Comparison of ENCODE assay signal across 8 cellular contexts in genomic region chr16:83781-84615, GRCh38. TPM values are rescaled to one million over a fixed set of nuclear protein-coding genes. Genes with fewer than 3 reads are reported as not detected.
DNase-seq lines count a peak whose midpoint lies in the region; ATAC-seq, FAIRE-seq and TF ChIP-seq lines count a peak whose summit lies in the region.

No MANE protein-coding gene starts in this region.

- peak overlapping the region; percentile 28 to 34 for H3K27ac ChIP-seq in kidney (ENCODE audit: low read depth in 2 of 2, low read length in 2 of 2)

- intact Hi-C loops in activated T-helper 1 cell treated with anti-CD3 and anti-CD28 coated beads, Interleukin-12 subunit alpha, Interleukin-12 subunit beta, Interleukin-2, Interleukin-4 antibody, amounts not matched to agents 30 ng/mL and 10 ng/mL and 1 ng/mL, durations not matched to agents 14 hours and 24 hours and 36 hours (cut with micrococcal nuclease) = loop anchor here (2.0 kb wide), 1 partner anchor 31 kb away; the partner anchor contains the start of genes POLR3K and SNRNP25
- intact Hi-C loops in kidney (cut with DNase I) = no loop called here

- H3K4me3 Mint-ChIP-seq in activated T-helper 1 cell treated with anti-CD3 and anti-CD28 coated beads, Interleukin-12 subunit alpha, Interleukin-12 subunit beta, Interleukin-2, Interleukin-4 antibody, amounts not matched to agents 30 ng/mL and 10 ng/mL and 1 ng/mL, durations not matched to agents 14 hours and 24 hours and 36 hours = peak overlapping the region; percentile 58

- peaks cover 0 to 18% of the 10 kb centered on the region in 2 donors for H3K4me1 ChIP-seq in kidney (ENCODE audit: control insufficient read depth in 1 of 2, insufficient read depth in 1 of 2, low read depth in 1 of 2, low read length in 2 of 2)

- peak; percentile 62 for DNase-seq in A172 (ENCODE audit: low spot score)
- DNase-seq in activated T-helper 1 cell treated with anti-CD3 and anti-CD28 coated beads, Interleukin-12 subunit alpha, Interleukin-12 subunit beta, Interleukin-2, Interleukin-4 antibody, amounts not matched to agents 30 ng/mL and 10 ng/mL and 1 ng/mL, durations not matched to agents 14 hours and 24 hours and 36 hours (ENCODE audit: low spot score) = no peak
- DNase-seq in kidney = no peak
- no peak for DNase-seq in D341Med (ENCODE audit: low spot score)
- no peak for DNase-seq in GF-D8 (lab: John Stamatoyannopoulos, UW)
- DNase-seq in Kasumi-1 (lab: John Stamatoyannopoulos, UW) = no peak

- H3K4me1 Mint-ChIP-seq in activated T-helper 1 cell treated with anti-CD3 and anti-CD28 coated beads, Interleukin-12 subunit alpha, Interleukin-12 subunit beta, Interleukin-2, Interleukin-4 antibody, amounts not matched to agents 30 ng/mL and 10 ng/mL and 1 ng/mL, durations not matched to agents 14 hours and 24 hours and 36 hours (ENCODE audit: low read depth) = peaks cover 29% of the 10 kb centered on the region

- H3K36me3 Mint-ChIP-seq in activated T-helper 1 cell treated with anti-CD3 and anti-CD28 coated beads, Interleukin-12 subunit alpha, Interleukin-12 subunit beta, Interleukin-2, Interleukin-4 antibody, amounts not matched to agents 30 ng/mL and 10 ng/mL and 1 ng/mL, durations not matched to agents 14 hours and 24 hours and 36 hours (ENCODE audit: low read depth) = peaks cover 15% of the 10 kb centered on the region

- no peaks in the 10 kb centered on the region for H3K9me3 Mint-ChIP-seq in activated T-helper 1 cell treated with anti-CD3 and anti-CD28 coated beads, Interleukin-12 subunit alpha, Interleukin-12 subunit beta, Interleukin-2, Interleukin-4 antibody, amounts not matched to agents 30 ng/mL and 10 ng/mL and 1 ng/mL, durations not matched to agents 14 hours and 24 hours and 36 hours

- no peaks in the 10 kb centered on the region for H3K9me3 ChIP-seq in kidney (ENCODE audit: control insufficient read depth in 1 of 2, low read length in 2 of 2)

- H3K36me3 ChIP-seq in kidney (ENCODE audit: control insufficient read depth in 1 of 2, insufficient read depth in 2 of 2, low read length in 2 of 2) = peaks cover 6 to 13% of the 10 kb centered on the region in 2 donors

- ATAC-seq in HG02885 (IDR thresholded peaks at IDR 0.05; ENCODE audit: poor library complexity, unreplicated experiment) = peak; percentile 7
- ATAC-seq in HG03457 (IDR thresholded peaks at IDR 0.05; ENCODE audit: unreplicated experiment) = no peak

- no peak overlapping the region for H3K9ac ChIP-seq in kidney (ENCODE audit: low read length in 2 of 2)

- TF ChIP-seq CTCF in kidney (IDR thresholded peaks at IDR 0.05; ENCODE audit: borderline replicate concordance, extremely low read depth, insufficient read depth) = no peak

- H3K27me3 Mint-ChIP-seq in activated T-helper 1 cell treated with anti-CD3 and anti-CD28 coated beads, Interleukin-12 subunit alpha, Interleukin-12 subunit beta, Interleukin-2, Interleukin-4 antibody, amounts not matched to agents 30 ng/mL and 10 ng/mL and 1 ng/mL, durations not matched to agents 14 hours and 24 hours and 36 hours (ENCODE audit: insufficient read depth) = no peaks in the 10 kb centered on the region

- no peak for FAIRE-seq in kidney (lab: Jason Lieb, UNC)

- H3K27ac Mint-ChIP-seq in activated T-helper 1 cell treated with anti-CD3 and anti-CD28 coated beads, Interleukin-12 subunit alpha, Interleukin-12 subunit beta, Interleukin-2, Interleukin-4 antibody, amounts not matched to agents 30 ng/mL and 10 ng/mL and 1 ng/mL, durations not matched to agents 14 hours and 24 hours and 36 hours = peak overlapping the region; percentile 94

- H3K4me3 ChIP-seq in kidney (ENCODE audit: low read length in 2 of 2) = no peak overlapping the region

RNA-seq across cellular contexts. Expression of gene MPG, which starts 6.0 kb away (rescaled TPM):
- 144 TPM in 2 replicates for total RNA-seq in A172 (2014; rRNA removed; shearing (Covaris generic))
- total RNA-seq in activated T-helper 1 cell treated with anti-CD3 and anti-CD28 coated beads, Interleukin-12 subunit alpha, Interleukin-12 subunit beta, Interleukin-2, Interleukin-4 antibody, amounts not matched to agents 30 ng/mL and 10 ng/mL and 1 ng/mL, durations not matched to agents 14 hours and 24 hours and 36 hours = 73.9 and 77.5 TPM in 2 replicates
- total RNA-seq in kidney = 40.8 TPM
- polyA plus RNA-seq in kidney (ENCODE audit: insufficient read depth, low read depth, low replicate concordance) = 54.3 TPM

RNA-seq across cellular contexts. Expression of gene RHBDF1, which starts 11.6 kb away (rescaled TPM):
- total RNA-seq in A172 (2014; rRNA removed; shearing (Covaris generic)) = 39.3 and 43.7 TPM in 2 replicates
- 0.52 and 0.96 TPM in 2 replicates for total RNA-seq in activated T-helper 1 cell treated with anti-CD3 and anti-CD28 coated beads, Interleukin-12 subunit alpha, Interleukin-12 subunit beta, Interleukin-2, Interleukin-4 antibody, amounts not matched to agents 30 ng/mL and 10 ng/mL and 1 ng/mL, durations not matched to agents 14 hours and 24 hours and 36 hours
- 33.1 TPM for total RNA-seq in kidney
- 12.0 TPM for polyA plus RNA-seq in kidney (ENCODE audit: insufficient read depth, low read depth, low replicate concordance)

RNA-seq across cellular contexts. Expression of gene SNRNP25, which starts 30.4 kb away (rescaled TPM):
- 70.8 and 84.5 TPM in 2 replicates for total RNA-seq in A172 (2014; rRNA removed; shearing (Covaris generic))
- 98.9 and 101 TPM in 2 replicates for total RNA-seq in activated T-helper 1 cell treated with anti-CD3 and anti-CD28 coated beads, Interleukin-12 subunit alpha, Interleukin-12 subunit beta, Interleukin-2, Interleukin-4 antibody, amounts not matched to agents 30 ng/mL and 10 ng/mL and 1 ng/mL, durations not matched to agents 14 hours and 24 hours and 36 hours
- total RNA-seq in kidney = 14.7 TPM
- 60.3 TPM for polyA plus RNA-seq in kidney (ENCODE audit: insufficient read depth, low read depth, low replicate concordance)

RNA-seq across cellular contexts. Expression of gene POLR3K, which starts 30.6 kb away (rescaled TPM):
- 11.7 and 15.9 TPM in 2 replicates for total RNA-seq in A172 (2014; rRNA removed; shearing (Covaris generic))
- total RNA-seq in activated T-helper 1 cell treated with anti-CD3 and anti-CD28 coated beads, Interleukin-12 subunit alpha, Interleukin-12 subunit beta, Interleukin-2, Interleukin-4 antibody, amounts not matched to agents 30 ng/mL and 10 ng/mL and 1 ng/mL, durations not matched to agents 14 hours and 24 hours and 36 hours = 90.6 and 91.3 TPM in 2 replicates
- 8.8 TPM for total RNA-seq in kidney
- 18.5 TPM for polyA plus RNA-seq in kidney (ENCODE audit: insufficient read depth, low read depth, low replicate concordance)

RNA-seq across cellular contexts. Expression of gene NPRL3, which starts 54.5 kb away (rescaled TPM):
- total RNA-seq in A172 (2014; rRNA removed; shearing (Covaris generic)) = 7.3 TPM in 2 replicates
- total RNA-seq in activated T-helper 1 cell treated with anti-CD3 and anti-CD28 coated beads, Interleukin-12 subunit alpha, Interleukin-12 subunit beta, Interleukin-2, Interleukin-4 antibody, amounts not matched to agents 30 ng/mL and 10 ng/mL and 1 ng/mL, durations not matched to agents 14 hours and 24 hours and 36 hours = 51.5 and 51.8 TPM in 2 replicates
- total RNA-seq in kidney = 37.8 TPM
- 21.3 TPM for polyA plus RNA-seq in kidney (ENCODE audit: insufficient read depth, low read depth, low replicate concordance)

Comparison
In these comparisons a context has a peak if more than half of its experiments do, and no peak if none do; other contexts are left out.
1. RNA of gene RHBDF1, which starts 11.6 kb away (total RNA-seq): 39.3 to 43.7 TPM in A172 and 33.1 TPM in kidney (single experiment); 0.52 to 0.96 TPM in activated T-helper 1 cell treated with anti-CD3 and anti-CD28 coated beads, Interleukin-12 subunit alpha, Interleukin-12 subunit beta, Interleukin-2, Interleukin-4 antibody, amounts not matched to agents 30 ng/mL and 10 ng/mL and 1 ng/mL, durations not matched to agents 14 hours and 24 hours and 36 hours; every median in the first group is over 10 times any median in the second.